ENCODE assay signal across 18 cellular contexts in genomic region chr6:154429711-154430110, GRCh38.
"Had no signal": no experiment of that assay in that cellular context is flagged by ENCODE, and none has a peak within 500 bp of the region (broad histone marks: within the 10 kb centered on the region; RNA-seq: fewer than 3 reads in every experiment).

No MANE protein-coding gene starts in this region.

- FAIRE-seq: frontal cortex, kidney had no signal

- H3K4me1 ChIP-seq: prostate gland had no signal

- DNase-seq: activated CD4-positive, alpha-beta T cell treated with anti-CD3 and anti-CD28 coated beads, Interleukin-2, amount 50 U/mL, for 4 hours; activated naive CD4-positive, alpha-beta T cell; activated naive CD8-positive, alpha-beta T cell treated with anti-CD3 and anti-CD28 coated beads for 36 hours; amniotic stem cell; kidney; stimulated activated CD4-positive, alpha-beta T cell treated with anti-CD3 and anti-CD28 coated beads, Interleukin-4, amount 100 ng/mL, for 4 hours; T-helper 1 cell; T-helper 9 cell had no signal

- H3K27ac ChIP-seq: prostate gland had no signal

- H3K27ac Mint-ChIP-seq: activated naive CD8-positive, alpha-beta T cell treated with anti-CD3 and anti-CD28 coated beads for 36 hours; activated T-helper 1 cell treated with anti-CD3 and anti-CD28 coated beads, Interleukin-12 subunit alpha, Interleukin-12 subunit beta, Interleukin-2, Interleukin-4 antibody, amounts not matched to agents 30 ng/mL and 10 ng/mL and 1 ng/mL, durations not matched to agents 14 hours and 24 hours and 36 hours; stimulated activated memory B cell treated with anti-CD40 and anti-IgM and Interleukin-4, amounts not matched to agents 10 μg/mL and 1 μg/mL and 100 μg/mL, for 72 hours had no signal

- ATAC-seq: activated CD4-positive, CD25-positive, alpha-beta regulatory T cell treated with anti-CD3 and anti-CD28 coated beads, Interleukin-2, amount 50 U/mL, for 24 hours; sciatic nerve; stimulated activated memory B cell treated with anti-CD40 and anti-IgM and Interleukin-4, amounts not matched to agents 10 μg/mL and 1 μg/mL and 100 μg/mL, for 72 hours had no signal

- H3K4me3 Mint-ChIP-seq: activated naive CD8-positive, alpha-beta T cell treated with anti-CD3 and anti-CD28 coated beads for 36 hours; activated T-helper 1 cell treated with anti-CD3 and anti-CD28 coated beads, Interleukin-12 subunit alpha, Interleukin-12 subunit beta, Interleukin-2, Interleukin-4 antibody, amounts not matched to agents 30 ng/mL and 10 ng/mL and 1 ng/mL, durations not matched to agents 14 hours and 24 hours and 36 hours; brain; central memory CD8-positive, alpha-beta T cell; stimulated activated memory B cell treated with anti-CD40 and anti-IgM and Interleukin-4, amounts not matched to agents 10 μg/mL and 1 μg/mL and 100 μg/mL, for 72 hours had no signal

- H3K36me3 ChIP-seq: prostate gland had no signal

- H3K4me2 ChIP-seq: smooth muscle cell had no signal

- H3K27me3 Mint-ChIP-seq: activated naive CD8-positive, alpha-beta T cell treated with anti-CD3 and anti-CD28 coated beads for 36 hours; brain; central memory CD8-positive, alpha-beta T cell; stimulated activated memory B cell treated with anti-CD40 and anti-IgM and Interleukin-4, amounts not matched to agents 10 μg/mL and 1 μg/mL and 100 μg/mL, for 72 hours had no signal

- H3K4me3 ChIP-seq: coronary artery, prostate gland, smooth muscle cell had no signal

- H3K4me1 Mint-ChIP-seq: activated naive CD8-positive, alpha-beta T cell treated with anti-CD3 and anti-CD28 coated beads for 36 hours; central memory CD8-positive, alpha-beta T cell; stimulated activated memory B cell treated with anti-CD40 and anti-IgM and Interleukin-4, amounts not matched to agents 10 μg/mL and 1 μg/mL and 100 μg/mL, for 72 hours had no signal

- H3K9me3 ChIP-seq: prostate gland had no signal

- H3K36me3 Mint-ChIP-seq: activated naive CD8-positive, alpha-beta T cell treated with anti-CD3 and anti-CD28 coated beads for 36 hours had no signal

- H3K9me3 Mint-ChIP-seq: central memory CD8-positive, alpha-beta T cell had no signal
